In the genomic region with DNA sequence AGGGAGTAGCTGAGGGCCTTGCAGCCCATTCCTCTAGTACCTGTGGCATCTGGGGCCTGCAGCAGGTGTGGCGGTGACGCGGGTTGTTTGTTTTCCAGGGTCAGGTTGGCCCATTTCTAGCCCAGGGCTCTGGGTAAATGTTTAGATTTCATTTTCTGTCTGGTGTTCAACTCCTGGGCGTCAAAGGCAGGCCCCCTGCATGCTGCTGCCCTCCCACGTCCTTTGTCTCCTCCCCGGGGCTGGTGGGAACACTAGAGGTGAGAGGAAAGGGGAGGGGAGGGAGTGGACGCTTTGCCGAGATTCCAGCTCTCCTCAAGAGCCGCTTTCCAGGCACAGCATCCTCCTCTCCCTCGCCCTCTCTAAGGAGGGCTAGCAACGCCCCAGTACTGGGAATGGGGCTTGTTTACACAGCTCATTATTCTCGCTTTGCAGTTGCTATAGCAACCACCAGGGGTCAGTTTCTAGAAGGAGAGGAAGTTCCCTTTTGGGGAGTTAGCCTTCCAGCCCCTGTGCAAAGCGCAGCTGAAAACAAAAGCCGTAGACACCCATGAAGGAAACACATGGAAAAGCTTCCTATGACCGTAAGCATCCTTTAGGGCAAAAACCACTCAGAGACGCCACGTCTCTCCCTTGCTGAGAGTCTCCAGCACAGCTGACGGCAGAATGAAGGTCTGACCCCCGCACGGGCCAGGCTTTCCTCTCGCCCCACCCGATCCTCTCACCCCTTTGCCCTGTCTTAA, we compare ENCODE assay signal across 9 cellular contexts.
DNase-seq lines count a peak whose midpoint lies in the region; ATAC-seq, FAIRE-seq and TF ChIP-seq lines count a peak whose summit lies in the region.
"Had no signal": no experiment of that assay in that cellular context is flagged by ENCODE, and none has a peak within 500 bp of the region (broad histone marks: within the 10 kb centered on the region; RNA-seq: fewer than 3 reads in every experiment).

No MANE protein-coding gene starts in this region.

- DNase-seq in A549 (ENCODE audit: low read depth in 1 of 2, low spot score in 1 of 2) (peak; percentile 21 to 30), GM10248 (ENCODE audit: extremely low spot score) (peak; percentile 81), NCI-H1092 treated with DMSO at 0.1 percent for 48 hours (lab: John Stamatoyannopoulos, UW) (peak; percentile 5), UCSD-AML1 (lab: John Stamatoyannopoulos, UW; ENCODE audit: unreplicated experiment) (peak; percentile 40), germinal center (ENCODE audit: low spot score) (peak; percentile 41), omental fat pad (ENCODE audit: low spot score) (no peak)
- no peak for DNase-seq in stimulated activated naive CD4-positive, alpha-beta T cell treated with Interleukin-2 at 50 U/mL for 16 hours (lab: John Stamatoyannopoulos, UW)

- peak; percentile 70 to 87 for ATAC-seq in A549
- peak; percentile 66 for ATAC-seq in HG02571 (IDR thresholded peaks at IDR 0.05; ENCODE audit: unreplicated experiment)
- peak; percentile 73 for ATAC-seq in omental fat pad (ENCODE audit: low FRiP score)

- POLR2A ChIA-PET in A549 (lab: Yijun Ruan, JAX) = no interaction called here
- POLR2A ChIA-PET in GM10248 (lab: Yijun Ruan, JAX) = no interaction called here

- no peak for FAIRE-seq in A549 (lab: Jason Lieb, UNC)
- FAIRE-seq: islet of Langerhans had no signal

- WGBS in A549 (ENCODE audit: missing lambda C conversion rate) = 59% methylated on average over 20 of the region's 22 CpGs

- TF ChIP-seq RAD21 in A549 (conservative IDR thresholded peaks at IDR 0.05 in 1 of 2, IDR thresholded peaks at IDR 0.05 in 1 of 2) = peak; percentile 19 to 45; a peak in 2 of 5 replicates

- H3K4me2 ChIP-seq in A549 = no peak overlapping the region

- H3K4me1 ChIP-seq in A549 = 0 out of 3 replicates have a peak, but pooled peaks cover 3% of the 10 kb centered on the region

- no peaks in the 10 kb centered on the region for H3K9me3 ChIP-seq in A549

- H3K27ac ChIP-seq in A549 = no peak overlapping the region

- peak; percentile 36 for TF ChIP-seq CTCF in A549 (IDR thresholded peaks at IDR 0.05)
- TF ChIP-seq CTCF in GM10248 (IDR thresholded peaks at IDR 0.05; ENCODE audit: control extremely low read depth, extremely low read depth, low read depth, missing control alignments) = peak; percentile 35
- TF ChIP-seq CTCF in omental fat pad (IDR thresholded peaks at IDR 0.05) = peak in 1 of 3 donors; percentile 16

- H3K4me3 ChIP-seq in A549 = no peak overlapping the region

- no peak for TF ChIP-seq POLR2A in A549 (IDR thresholded peaks at IDR 0.05; ENCODE audit: low read length)

- CTCF ChIA-PET in A549 (lab: Yijun Ruan, JAX) (interaction anchor here (0.6 to 1.9 kb wide), 13 partner anchors 9 to 488 kb away, joined by 3 to 8 read pairs (median 3); no protein-coding TSS in a partner anchor), GM10248 (lab: Yijun Ruan, JAX) (interaction anchor here (0.6 to 2.3 kb wide), 31 partner anchors 8 to 661 kb away, joined by 3 to 21 read pairs (median 3); no protein-coding TSS in a partner anchor)

- TF ChIP-seq EP300 in A549 (IDR thresholded peaks at IDR 0.05) = no peak

TF ChIP-seq in A549, 52 proteins besides CTCF, POLR2A, EP300 and RAD21:
- no peak for TF ChIP-seq CBX8 (IDR thresholded peaks at IDR 0.05)
- TF ChIP-seq SMC3 (IDR thresholded peaks at IDR 0.05) = peak; percentile 43; the same call in 2 of the 3 replicates

Comparison
In these comparisons a context has a peak if more than half of its experiments do, and no peak if none do; other contexts are left out.
1. DNase-seq: peak in A549 (2 of 2), GM10248 (single experiment), NCI-H1092 treated with DMSO at 0.1 percent for 48 hours (single experiment), UCSD-AML1 (single experiment) and germinal center (single experiment); none in omental fat pad (single experiment) and stimulated activated naive CD4-positive, alpha-beta T cell treated with Interleukin-2 at 50 U/mL for 16 hours (single experiment).
2. Peak in every context shown above with its lines, with median percentiles within 50 percentile points of each other: ATAC-seq.